ENCODE assay signal across 9 cellular contexts in genomic region chr4:46648088-46648744, GRCh38.
A peak's percentile ranks its signal among the peaks of the same experiment; 100 is the strongest.
DNase-seq lines count a peak whose midpoint lies in the region; ATAC-seq, FAIRE-seq and TF ChIP-seq lines count a peak whose summit lies in the region.
"Had no signal": no experiment of that assay in that cellular context is flagged by ENCODE, and none has a peak within 500 bp of the region (broad histone marks: within the 10 kb centered on the region; RNA-seq: fewer than 3 reads in every experiment).

No MANE protein-coding gene starts in this region.

- H4K20me1 ChIP-seq in HepG2 (ENCODE audit: insufficient read depth, low read length), result no peaks in the 10 kb centered on the region

- BruUV-seq in HepG2 (replicated peaks; lab: Mats Ljungman, UMichigan), result no TSS peak

- TF ChIP-seq EP300 in HepG2 (IDR thresholded peaks at IDR 0.05; ENCODE audit: low read depth in 2 of 2, low read length in 2 of 2), result no peak
- no peak for TF ChIP-seq EP300 in HepG2 (CRISPR knock-in tag; IDR thresholded peaks at IDR 0.05; ENCODE audit: borderline replicate concordance)

- H3K9me3 Mint-ChIP-seq in effector memory CD8-positive, alpha-beta T cell, result peaks cover 8 to 11% of the 10 kb centered on the region in 2 donors

- WGBS in HepG2 (ENCODE audit: low lambda C conversion rate), result 0% methylated on average over 1 of the region's 2 CpGs

- no peak overlapping the region for H3K27ac Mint-ChIP-seq in effector memory CD8-positive, alpha-beta T cell

- intact Hi-C loops in HepG2 (cut with micrococcal nuclease; ENCODE audit: unreplicated experiment), result loop anchor here (5.0 kb wide), 1 partner anchor 1886 kb away; no protein-coding TSS in a partner anchor

- H3K27me3 ChIP-seq in HepG2 (ENCODE audit: control insufficient read depth in 1 of 2, insufficient read depth in 2 of 2, low read length in 2 of 2), result no peaks in the 10 kb centered on the region; a peak in 1 of 5 replicates

- FAIRE-seq in HepG2 (lab: Jason Lieb, UNC), result no peak
- FAIRE-seq: TTC549 had no signal

- H3K4me3 Mint-ChIP-seq in effector memory CD8-positive, alpha-beta T cell, result no peak overlapping the region

- TF ChIP-seq POLR2A in HepG2 (IDR thresholded peaks at IDR 0.05; ENCODE audit: insufficient read depth in 1 of 2, low read depth in 2 of 2, low read length in 2 of 2), result no peak

- no peak for TF ChIP-seq RAD21 in HepG2 (CRISPR knock-in tag; IDR thresholded peaks at IDR 0.05)

- peak; percentile 54 for TF ChIP-seq CTCF in HepG2 (CRISPR knock-in tag; IDR thresholded peaks at IDR 0.05)

- CTCF ChIA-PET in HepG2 (lab: Yijun Ruan, JAX; ENCODE audit: low intra/inter-chr PET ratio, low total read pairs), result interaction anchor here (1.9 kb wide), 1 partner anchor 319 kb away, joined by 8 read pairs; no protein-coding TSS in a partner anchor

- peak; percentile 98 for ATAC-seq in GM18498 (IDR thresholded peaks at IDR 0.05; ENCODE audit: unreplicated experiment)
- ATAC-seq in GM21717 (IDR thresholded peaks at IDR 0.05; ENCODE audit: unreplicated experiment), result peak; percentile 88
- peak; percentile 78 for ATAC-seq in HepG2
- ATAC-seq in GM19467 (IDR thresholded peaks at IDR 0.05; ENCODE audit: unreplicated experiment), result no peak
- no peak for ATAC-seq in effector memory CD8-positive, alpha-beta T cell (replicated peaks)

- DNase-seq in HT1080 (ENCODE audit: low read depth), result peak; percentile 59
- DNase-seq in SW480 (ENCODE audit: low spot score), result peak; percentile 46
- peak; percentile 37 for DNase-seq in HepG2 (ENCODE audit: low spot score)
- no peak for DNase-seq in activated naive CD4-positive, alpha-beta T cell treated with anti-CD3 and anti-CD28 coated beads, Interleukin-2, amount 50 U/mL, for 16 hours
- DNase-seq in effector memory CD8-positive, alpha-beta T cell, result no peak

- peaks cover 27% of the 10 kb centered on the region for H3K9me3 ChIP-seq in HepG2 (ENCODE audit: low read length)

- POLR2A ChIA-PET in HepG2 (lab: Yijun Ruan, JAX), result no interaction called here

- H3K4me3 ChIP-seq in HepG2 (replicated peaks in 1 of 3; ENCODE audit: insufficient read depth in 1 of 3, low read depth in 2 of 3, low read length in 3 of 3), result no peak overlapping the region

- in situ Hi-C loops in HepG2 (cut with HindIII; ENCODE audit: extremely low pct_ligation_motif_present, low pct_unique_long_range_greater_than_20kb), result no loop called here

- no peaks in the 10 kb centered on the region for H3K4me1 Mint-ChIP-seq in effector memory CD8-positive, alpha-beta T cell (ENCODE audit: low read depth in 2 of 2)

- no peaks in the 10 kb centered on the region for H3K4me1 ChIP-seq in HepG2 (ENCODE audit: insufficient read depth, low read length)

- H3K79me2 ChIP-seq in HepG2 (ENCODE audit: insufficient read depth, low read length), result no peaks in the 10 kb centered on the region

- H3K27me3 Mint-ChIP-seq in effector memory CD8-positive, alpha-beta T cell, result no peaks in the 10 kb centered on the region

- H3K36me3 ChIP-seq in HepG2 (replicated peaks in 1 of 2; ENCODE audit: control insufficient read depth in 1 of 2, insufficient read depth in 2 of 2, low read length in 2 of 2), result no peaks in the 10 kb centered on the region

- H3K4me2 ChIP-seq in HepG2 (ENCODE audit: low read depth, low read length), result no peak overlapping the region

- no peak overlapping the region for H3K9ac ChIP-seq in HepG2 (ENCODE audit: insufficient read depth, low read depth, low read length)

- H2AFZ ChIP-seq in HepG2 (ENCODE audit: low read length), result no peak overlapping the region

- H3K36me3 Mint-ChIP-seq in effector memory CD8-positive, alpha-beta T cell (ENCODE audit: insufficient read depth), result no peaks in the 10 kb centered on the region

- H3K27ac ChIP-seq in HepG2 (ENCODE audit: extremely low read length, insufficient read depth, low read length), result no peak overlapping the region

TF ChIP-seq in HepG2, 621 proteins besides CTCF, POLR2A, EP300 and RAD21:
- peak; percentile 33; the same call in 1 of the 2 replicates for TF ChIP-seq ZNF574 (CRISPR knock-in tag; IDR thresholded peaks at IDR 0.05)
- TF ChIP-seq CSRNP1 (CRISPR knock-in tag; IDR thresholded peaks at IDR 0.05), result no peak
- TF ChIP-seq MAFF (IDR thresholded peaks at IDR 0.05; ENCODE audit: low read depth, low read length), result no peak
- TF ChIP-seq XRCC5 (optimal IDR thresholded peaks at IDR 0.05; ENCODE audit: low read length), result peak; percentile 19
- TF ChIP-seq STAG1 (CRISPR knock-in tag; IDR thresholded peaks at IDR 0.05), result peak; percentile 51

Comparison
In these comparisons a context has a peak if more than half of its experiments do, and no peak if none do; other contexts are left out.
1. ATAC-seq: peak in GM18498 (single experiment), GM21717 (single experiment) and HepG2 (single experiment); none in GM19467 (single experiment) and effector memory CD8-positive, alpha-beta T cell (single experiment).
2. DNase-seq: peak in HT1080 (single experiment), SW480 (single experiment) and HepG2 (single experiment); none in activated naive CD4-positive, alpha-beta T cell treated with anti-CD3 and anti-CD28 coated beads, Interleukin-2, amount 50 U/mL, for 16 hours (single experiment) and effector memory CD8-positive, alpha-beta T cell (0 of 3).